28 cellular contexts compared by ENCODE assay signal in the genomic region with DNA sequence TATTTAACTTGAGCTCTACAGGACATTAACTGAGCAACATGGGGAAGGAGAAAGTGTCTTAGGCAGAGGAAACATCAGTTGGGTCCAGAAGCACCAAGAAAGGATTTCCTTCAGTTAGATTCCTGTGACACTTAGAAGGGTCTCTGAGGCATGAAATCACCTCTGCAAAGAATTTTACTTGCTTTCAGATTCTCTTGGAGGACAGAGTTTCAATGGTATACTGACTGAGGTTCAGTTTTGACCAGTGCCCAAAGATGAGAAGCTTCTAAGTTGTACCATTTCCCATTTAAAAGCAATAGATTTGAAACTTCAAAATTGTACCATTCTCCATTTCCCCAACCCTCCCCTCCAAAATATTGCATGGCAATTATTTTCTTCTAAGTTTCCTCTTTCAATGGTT.
"Had no signal": no experiment of that assay in that cellular context is flagged by ENCODE, and none has a peak within 500 bp of the region (broad histone marks: within the 10 kb centered on the region; RNA-seq: fewer than 3 reads in every experiment).

No MANE protein-coding gene starts in this region.

- H3K27ac Mint-ChIP-seq: activated CD4-positive, alpha-beta T cell treated with anti-CD3 and anti-CD28 coated beads, Interleukin-2, amount 10 ng/mL, durations not matched to agents 24 days and 14 days; activated CD8-positive, alpha-beta T cell treated with anti-CD3 and anti-CD28 coated beads for 36 hours; activated naive CD4-positive, alpha-beta T cell treated with anti-CD3 and anti-CD28 coated beads, Interleukin-2, amount 50 U/mL, for 24 hours; activated naive CD8-positive, alpha-beta T cell treated with anti-CD3 and anti-CD28 coated beads, Interleukin-2, amount 10 ng/mL, durations not matched to agents 7 days and 5 days; activated T-cell treated with anti-CD3 and anti-CD28 coated beads, Interleukin-2, amount 50 U/mL, for 24 hours; activated T-helper 2 cell treated with anti-CD3 and anti-CD28 coated beads, Interferon-gamma antibody, Interleukin-2, Interleukin-4, amounts not matched to agents 10 μg/mL and 5 μg/mL and 100 μg/mL, durations not matched to agents 14 hours and 24 hours and 36 hours; T-helper 1 cell treated with Interleukin-12 subunit alpha and Interleukin-12 subunit beta and Interleukin-4 antibody, amounts not matched to agents 30 μg/mL and 1 μg/mL, for 36 hours; T-helper 2 cell treated with Interferon-gamma antibody and Interleukin-4, amounts not matched to agents 5 μg/mL and 100 μg/mL, for 36 hours had no signal

- H3K4me1 ChIP-seq: ascending aorta, body of pancreas, SJSA1 had no signal

- H3K9me2 ChIP-seq: SK-N-SH had no signal

- H3K9me3 Mint-ChIP-seq: activated CD4-positive, alpha-beta T cell treated with anti-CD3 and anti-CD28 coated beads, Interleukin-2, amount 10 ng/mL, durations not matched to agents 24 days and 14 days; activated CD8-positive, alpha-beta T cell treated with anti-CD3 and anti-CD28 coated beads for 36 hours; activated naive CD4-positive, alpha-beta T cell treated with anti-CD3 and anti-CD28 coated beads, Interleukin-2, amount 50 U/mL, for 24 hours; activated naive CD8-positive, alpha-beta T cell treated with anti-CD3 and anti-CD28 coated beads, Interleukin-2, amount 10 ng/mL, durations not matched to agents 7 days and 5 days; activated T-cell treated with anti-CD3 and anti-CD28 coated beads, Interleukin-2, amount 50 U/mL, for 24 hours; activated T-helper 2 cell treated with anti-CD3 and anti-CD28 coated beads, Interferon-gamma antibody, Interleukin-2, Interleukin-4, amounts not matched to agents 10 μg/mL and 5 μg/mL and 100 μg/mL, durations not matched to agents 14 hours and 24 hours and 36 hours; T-helper 1 cell treated with Interleukin-12 subunit alpha and Interleukin-12 subunit beta and Interleukin-4 antibody, amounts not matched to agents 30 μg/mL and 1 μg/mL, for 36 hours; T-helper 2 cell treated with Interferon-gamma antibody and Interleukin-4, amounts not matched to agents 5 μg/mL and 100 μg/mL, for 36 hours had no signal

- H3K27me3 ChIP-seq: ascending aorta, body of pancreas, MG63, SJSA1 had no signal

- ATAC-seq: activated CD8-positive, alpha-beta T cell treated with anti-CD3 and anti-CD28 coated beads for 36 hours; body of pancreas; Panc1 had no signal

- DNase-seq: activated CD4-positive, alpha-beta T cell treated with anti-CD3 and anti-CD28 coated beads, Interleukin-2, amount 10 ng/mL, durations not matched to agents 24 days and 14 days; activated CD4-positive, alpha-beta T cell treated with anti-CD3 and anti-CD28 coated beads, Interleukin-2, amount 50 U/mL, for 4 hours; activated CD8-positive, alpha-beta T cell treated with anti-CD3 and anti-CD28 coated beads for 36 hours; activated gamma-delta T cell; activated naive CD4-positive, alpha-beta T cell treated with Interleukin-2 at 50 U/mL for 16 hours; activated naive CD8-positive, alpha-beta T cell treated with anti-CD3 and anti-CD28 coated beads, Interleukin-2, amount 10 ng/mL, durations not matched to agents 7 days and 5 days; activated T-cell treated with anti-CD3 and anti-CD28 coated beads, Interleukin-2, amount 50 U/mL, for 24 hours; amygdala; body of pancreas; caudate nucleus; cerebellar nuclear complex; MG63; NCI-H1048; NCI-H1105 treated with DMSO at 0.1 percent for 48 hours; NCI-H1436; NCI-H1930; NCI-H2081 treated with DMSO at 0.1 percent for 48 hours; NCI-H345; NCI-H524 treated with DMSO at 0.1 percent for 48 hours; SHP77 treated with DMSO at 0.1 percent for 48 hours; SK-N-SH had no signal

- H3K9me3 ChIP-seq: ascending aorta, body of pancreas, MG63, SJSA1, SK-N-SH had no signal

- H3K36me3 ChIP-seq: MG63, SJSA1 had no signal

- H3K4me3 Mint-ChIP-seq: activated CD4-positive, alpha-beta T cell treated with anti-CD3 and anti-CD28 coated beads, Interleukin-2, amount 10 ng/mL, durations not matched to agents 24 days and 14 days; activated CD8-positive, alpha-beta T cell treated with anti-CD3 and anti-CD28 coated beads for 36 hours; activated naive CD4-positive, alpha-beta T cell treated with anti-CD3 and anti-CD28 coated beads, Interleukin-2, amount 50 U/mL, for 24 hours; activated naive CD8-positive, alpha-beta T cell treated with anti-CD3 and anti-CD28 coated beads, Interleukin-2, amount 10 ng/mL, durations not matched to agents 7 days and 5 days; activated T-cell treated with anti-CD3 and anti-CD28 coated beads, Interleukin-2, amount 50 U/mL, for 24 hours; T-helper 1 cell treated with Interleukin-12 subunit alpha and Interleukin-12 subunit beta and Interleukin-4 antibody, amounts not matched to agents 30 μg/mL and 1 μg/mL, for 36 hours; T-helper 2 cell treated with Interferon-gamma antibody and Interleukin-4, amounts not matched to agents 5 μg/mL and 100 μg/mL, for 36 hours had no signal

- H3K27me3 Mint-ChIP-seq: activated CD4-positive, alpha-beta T cell treated with anti-CD3 and anti-CD28 coated beads, Interleukin-2, amount 10 ng/mL, durations not matched to agents 24 days and 14 days; activated CD8-positive, alpha-beta T cell treated with anti-CD3 and anti-CD28 coated beads for 36 hours; activated naive CD4-positive, alpha-beta T cell treated with anti-CD3 and anti-CD28 coated beads, Interleukin-2, amount 50 U/mL, for 24 hours; activated naive CD8-positive, alpha-beta T cell treated with anti-CD3 and anti-CD28 coated beads, Interleukin-2, amount 10 ng/mL, durations not matched to agents 7 days and 5 days; activated T-cell treated with anti-CD3 and anti-CD28 coated beads, Interleukin-2, amount 50 U/mL, for 24 hours had no signal

- H3K27ac ChIP-seq: ascending aorta, body of pancreas, SJSA1 had no signal

- H3K9ac ChIP-seq: SK-N-SH had no signal

- H3K4me2 ChIP-seq: SK-N-SH had no signal

- H3K4me3 ChIP-seq: ascending aorta, body of pancreas, MG63, SJSA1 had no signal
